In genomic region chr2:229794636-229795035, GRCh38 we compare ENCODE assay signal across 28 cellular contexts.
"Had no signal": no experiment of that assay in that cellular context is flagged by ENCODE, and none has a peak within 500 bp of the region (broad histone marks: within the 10 kb centered on the region; RNA-seq: fewer than 3 reads in every experiment).

No MANE protein-coding gene starts in this region.

- FAIRE-seq: colon, endometrium, endothelial cell of umbilical vein, frontal cortex had no signal

- H3K27ac ChIP-seq: colonic mucosa, coronary artery, epithelial cell of prostate, esophagus muscularis mucosa, esophagus squamous epithelium, foreskin keratinocyte, gastrocnemius medialis, gastroesophageal sphincter, heart left ventricle, heart right ventricle had no signal

- H3K9me3 ChIP-seq: colonic mucosa, esophagus muscularis mucosa, esophagus squamous epithelium, gastrocnemius medialis, gastroesophageal sphincter, heart left ventricle, heart right ventricle had no signal

- H3K4me1 ChIP-seq: colonic mucosa, esophagus squamous epithelium, foreskin keratinocyte, gastroesophageal sphincter had no signal

- H3K4me3 ChIP-seq: colonic mucosa, coronary artery, dorsolateral prefrontal cortex, esophagus muscularis mucosa, esophagus squamous epithelium, gastrocnemius medialis, gastroesophageal sphincter, heart left ventricle, heart right ventricle had no signal

- ATAC-seq: effector memory CD8-positive, alpha-beta T cell; esophagus mucosa; foreskin keratinocyte; gastrocnemius medialis; gastroesophageal sphincter; heart left ventricle; heart right ventricle had no signal

- H3K27me3 ChIP-seq: colonic mucosa, dorsolateral prefrontal cortex, esophagus muscularis mucosa, esophagus squamous epithelium, foreskin keratinocyte, gastrocnemius medialis, gastroesophageal sphincter, heart left ventricle, heart right ventricle had no signal

- DNase-seq: colonic mucosa; cortex of kidney; dermis blood vessel endothelial cell; dorsolateral prefrontal cortex; effector CD4-positive, alpha-beta T cell; effector CD8-positive, alpha-beta T cell; effector memory CD4-positive, alpha-beta T cell; effector memory CD8-positive, alpha-beta T cell; endodermal cell; erythroblast; esophagus squamous epithelium; foreskin fibroblast; foreskin keratinocyte; foreskin melanocyte; gastrocnemius medialis; glutamatergic neuron; head of caudate nucleus; heart left ventricle; heart right ventricle had no signal
